In the genomic region with DNA sequence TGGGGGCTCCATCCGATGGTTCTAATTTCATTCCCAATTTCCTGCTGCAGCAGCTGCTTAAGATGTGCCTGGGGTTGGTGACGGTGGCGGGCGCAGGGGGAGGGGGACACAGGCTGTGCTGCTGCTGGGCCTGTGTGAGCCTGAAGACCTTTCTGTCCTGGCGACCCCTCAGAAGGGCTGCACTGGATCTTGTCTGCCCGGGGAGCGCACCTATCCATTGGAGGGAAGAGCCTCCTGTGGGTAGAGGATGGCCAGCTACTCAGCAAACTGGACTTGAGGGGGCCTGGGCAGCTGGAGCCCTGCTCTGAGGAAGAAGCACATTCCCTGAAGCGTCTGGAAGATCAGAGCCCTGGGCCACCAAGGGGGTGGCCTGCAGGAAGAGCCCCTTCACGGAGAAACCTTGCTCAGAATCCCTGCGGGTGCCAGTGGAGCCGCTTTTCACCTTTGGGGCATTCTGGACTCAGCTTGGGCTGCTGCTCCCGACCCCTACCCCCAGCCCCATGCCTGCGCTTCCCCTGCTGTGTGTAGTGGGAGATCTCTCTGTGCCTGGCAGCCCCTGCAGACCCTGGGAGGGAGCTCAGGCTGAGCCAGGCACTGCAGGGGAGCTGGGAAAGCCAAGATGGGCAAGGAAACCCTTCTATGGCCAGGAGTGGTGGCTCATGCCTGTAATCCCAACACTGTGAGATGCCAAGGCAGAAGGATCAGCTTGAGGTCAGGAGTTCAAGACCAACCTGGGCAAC, we compare ENCODE assay signal across 1 cellular context.
TF ChIP-seq lines count a peak whose summit lies in the region.

No MANE protein-coding gene starts in this region.

TF ChIP-seq in H1, 55 proteins besides CTCF, POLR2A, EP300 and RAD21:
- no peak for TF ChIP-seq CHD1 (IDR thresholded peaks at IDR 0.05; ENCODE audit: low read depth, low read length)
- TF ChIP-seq EGR1 (IDR thresholded peaks at IDR 0.05; ENCODE audit: borderline replicate concordance, low read depth, low read length) = no peak
- TF ChIP-seq SIN3A (conservative IDR thresholded peaks at IDR 0.05 in 1 of 2, IDR thresholded peaks at IDR 0.05 in 1 of 2; ENCODE audit: low read depth in 1 of 2, low read length in 2 of 2) = no peak
- TF ChIP-seq SIX5 (IDR thresholded peaks at IDR 0.05; ENCODE audit: low read depth, low read length) = no peak
- no peak for TF ChIP-seq YY1 (IDR thresholded peaks at IDR 0.05; ENCODE audit: low read depth, low read length)
- no peak for TF ChIP-seq KDM1A (IDR thresholded peaks at IDR 0.05; ENCODE audit: borderline replicate concordance, low read length)
- no peak for TF ChIP-seq BCL11A (IDR thresholded peaks at IDR 0.05; ENCODE audit: low read depth in 2 of 2, low read length in 2 of 2)
- no peak for TF ChIP-seq TBP (IDR thresholded peaks at IDR 0.05; ENCODE audit: low read depth, low read length)
- TF ChIP-seq MAX (IDR thresholded peaks at IDR 0.05) = no peak
- TF ChIP-seq, protein P1, sequence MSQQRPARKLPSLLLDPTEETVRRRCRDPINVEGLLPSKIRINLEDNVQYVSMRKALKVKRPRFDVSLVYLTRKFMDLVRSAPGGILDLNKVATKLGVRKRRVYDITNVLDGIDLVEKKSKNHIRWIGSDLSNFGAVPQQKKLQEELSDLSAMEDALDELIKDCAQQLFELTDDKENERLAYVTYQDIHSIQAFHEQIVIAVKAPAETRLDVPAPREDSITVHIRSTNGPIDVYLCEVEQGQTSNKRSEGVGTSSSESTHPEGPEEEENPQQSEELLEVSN (IDR thresholded peaks at IDR 0.05) = no peak
- TF ChIP-seq CHD2 (IDR thresholded peaks at IDR 0.05; ENCODE audit: low read length) = no peak
- TF ChIP-seq NANOG (IDR thresholded peaks at IDR 0.05; ENCODE audit: insufficient read depth, low read depth, low read length, poor library complexity, severe bottlenecking) = no peak
- no peak for TF ChIP-seq CHD7 (IDR thresholded peaks at IDR 0.05; ENCODE audit: insufficient replicate concordance, low read length)
- no peak for TF ChIP-seq KDM5A (IDR thresholded peaks at IDR 0.05; ENCODE audit: low read length)
- TF ChIP-seq RXRA (IDR thresholded peaks at IDR 0.05; ENCODE audit: insufficient read depth, low read depth, low read length) = no peak
- TF ChIP-seq CBX8 (IDR thresholded peaks at IDR 0.05; ENCODE audit: borderline replicate concordance, low read depth, low read length) = no peak
- no peak for TF ChIP-seq POLR2AphosphoS5 (IDR thresholded peaks at IDR 0.05; ENCODE audit: low read depth, low read length)
- TF ChIP-seq GTF2F1 (IDR thresholded peaks at IDR 0.05; ENCODE audit: borderline replicate concordance, low read depth, low read length) = no peak
- no peak for TF ChIP-seq CTBP2 (IDR thresholded peaks at IDR 0.05; ENCODE audit: borderline replicate concordance, insufficient read depth, insufficient read length, low read length)
- no peak for TF ChIP-seq NRF1 (IDR thresholded peaks at IDR 0.05; ENCODE audit: low read depth, low read length)
